10 cellular contexts compared by ENCODE assay signal in the genomic region with DNA sequence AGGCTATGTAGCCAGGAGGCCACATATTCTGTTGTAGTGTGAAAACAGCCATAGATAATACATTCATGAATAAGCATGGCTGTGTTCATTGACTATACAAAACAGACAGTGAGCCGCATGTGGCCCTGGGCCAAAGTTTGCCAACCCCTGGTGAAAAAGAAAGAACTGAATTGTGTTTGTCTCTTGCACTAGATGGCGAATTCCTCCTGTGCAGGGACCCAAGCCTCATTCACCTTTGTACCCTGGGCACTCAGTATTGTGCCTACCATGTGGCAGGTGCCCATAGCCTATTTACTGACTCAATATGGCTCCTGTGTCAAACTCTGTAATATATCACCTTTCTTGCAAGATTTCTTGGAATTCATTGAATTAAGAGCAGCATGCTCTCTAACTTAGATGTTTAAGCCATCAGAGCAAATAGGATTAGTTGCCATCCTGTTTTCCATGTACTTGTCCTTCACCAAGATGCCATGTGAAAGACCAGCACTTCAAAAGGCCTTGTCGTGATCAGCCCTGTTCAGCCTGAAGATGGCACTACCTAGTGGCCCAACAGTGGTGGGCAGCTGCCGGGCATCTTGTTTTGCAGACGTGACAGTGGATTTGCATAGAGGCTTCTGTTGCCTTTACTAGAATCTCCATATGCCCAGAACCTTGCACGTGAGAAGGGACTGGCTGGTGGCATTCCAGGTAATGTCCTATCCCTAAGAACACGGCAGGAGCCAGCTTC. TPM values are rescaled to one million over a fixed set of nuclear protein-coding genes. Genes with fewer than 3 reads are reported as not detected.
DNase-seq lines count a peak whose midpoint lies in the region; ATAC-seq and TF ChIP-seq lines count a peak whose summit lies in the region.
"Had no signal": no experiment of that assay in that cellular context is flagged by ENCODE, and none has a peak within 500 bp of the region (broad histone marks: within the 10 kb centered on the region; RNA-seq: fewer than 3 reads in every experiment).

No MANE protein-coding gene starts in this region.

- no peaks in the 10 kb centered on the region for H3K9me3 Mint-ChIP-seq in activated T-helper 2 cell treated with anti-CD3 and anti-CD28 coated beads, Interferon-gamma antibody, Interleukin-2, Interleukin-4, amounts not matched to agents 10 μg/mL and 5 μg/mL and 100 μg/mL, durations not matched to agents 14 hours and 24 hours and 36 hours

- intact Hi-C loops in HCT116 (cut with micrococcal nuclease): loop anchor here (1.0 to 2.0 kb wide), 4 partner anchors 45 to 322 kb away; no protein-coding TSS in a partner anchor
- intact Hi-C loops in activated T-helper 2 cell treated with anti-CD3 and anti-CD28 coated beads, Interferon-gamma antibody, Interleukin-2, Interleukin-4, amounts not matched to agents 10 μg/mL and 5 μg/mL and 100 μg/mL, durations not matched to agents 14 hours and 24 hours and 36 hours (cut with micrococcal nuclease): loop anchor here (1.0 kb wide), 1 partner anchor 164 kb away; no protein-coding TSS in a partner anchor

- H3K36me3 Mint-ChIP-seq in activated T-helper 2 cell treated with anti-CD3 and anti-CD28 coated beads, Interferon-gamma antibody, Interleukin-2, Interleukin-4, amounts not matched to agents 10 μg/mL and 5 μg/mL and 100 μg/mL, durations not matched to agents 14 hours and 24 hours and 36 hours (ENCODE audit: low read depth): no peaks in the 10 kb centered on the region

- CTCF ChIA-PET in HCT116 (lab: Charles Lee): no interaction called here

- no peak overlapping the region for H3K9ac ChIP-seq in HCT116 (ENCODE audit: low read length)

- H3K4me1 Mint-ChIP-seq in activated T-helper 2 cell treated with anti-CD3 and anti-CD28 coated beads, Interferon-gamma antibody, Interleukin-2, Interleukin-4, amounts not matched to agents 10 μg/mL and 5 μg/mL and 100 μg/mL, durations not matched to agents 14 hours and 24 hours and 36 hours (ENCODE audit: low read depth): peaks cover 7% of the 10 kb centered on the region

- H3K4me3 Mint-ChIP-seq in activated T-helper 2 cell treated with anti-CD3 and anti-CD28 coated beads, Interferon-gamma antibody, Interleukin-2, Interleukin-4, amounts not matched to agents 10 μg/mL and 5 μg/mL and 100 μg/mL, durations not matched to agents 14 hours and 24 hours and 36 hours (ENCODE audit: low read depth): no peak overlapping the region

- H3K27me3 ChIP-seq in HCT116 (ENCODE audit: insufficient read depth, low read length): no peaks in the 10 kb centered on the region
- no peaks in the 10 kb centered on the region for H3K27me3 ChIP-seq in hepatocyte

- H3K4me1 ChIP-seq in HCT116 (ENCODE audit: control insufficient read depth in 1 of 2, insufficient read depth in 2 of 2, low read length in 2 of 2): no peaks in the 10 kb centered on the region
- peaks cover 13% of the 10 kb centered on the region for H3K4me1 ChIP-seq in hepatocyte (ENCODE audit: insufficient read depth)

- H3K4me3 ChIP-seq in HCT116 (replicated peaks in 1 of 2; ENCODE audit: low read depth in 1 of 2, low read length in 2 of 2) (no peak overlapping the region), hepatocyte (no peak overlapping the region)
- H3K4me3 ChIP-seq: left ventricle myocardium inferior had no signal

- peak; percentile 9 to 34 (median 19); a peak in 3 of 6 replicates for TF ChIP-seq CTCF in HCT116 (IDR thresholded peaks at IDR 0.05 in 2 of 3, conservative IDR thresholded peaks at IDR 0.05 in 1 of 3; ENCODE audit: borderline replicate concordance in 1 of 3, insufficient read depth in 1 of 3, low read depth in 2 of 3, low read length in 2 of 3)
- no peak for TF ChIP-seq CTCF in hepatocyte (IDR thresholded peaks at IDR 0.05; ENCODE audit: poor library complexity)

- H3K27ac ChIP-seq in HCT116 (ENCODE audit: low read depth, low read length) (no peak overlapping the region), hepatocyte (peak overlapping the region; percentile 19)
- H3K27ac ChIP-seq: left ventricle myocardium inferior had no signal

- H3K27ac Mint-ChIP-seq in activated T-helper 2 cell treated with anti-CD3 and anti-CD28 coated beads, Interferon-gamma antibody, Interleukin-2, Interleukin-4, amounts not matched to agents 10 μg/mL and 5 μg/mL and 100 μg/mL, durations not matched to agents 14 hours and 24 hours and 36 hours: no peak overlapping the region

- WGBS in hepatocyte (ENCODE audit: low lambda C conversion rate, missing lambda C conversion rate): 90% methylated on average over 7 of the region's 7 CpGs

- no peak for TF ChIP-seq POLR2A in HCT116 (IDR thresholded peaks at IDR 0.05; ENCODE audit: borderline replicate concordance, extremely low read depth, insufficient read depth, insufficient read length)

- H3K79me2 ChIP-seq in HCT116 (ENCODE audit: insufficient read depth, low read length) (peaks cover 10% of the 10 kb centered on the region; the same call in 1 of the 2 replicates), hepatocyte (peaks cover 23% of the 10 kb centered on the region)

- H3K9me3 ChIP-seq in HCT116 (ENCODE audit: control insufficient read depth in 1 of 2, insufficient read depth in 1 of 2, low read depth in 1 of 2, low read length in 2 of 2) (no peaks in the 10 kb centered on the region), hepatocyte (ENCODE audit: low read depth) (no peaks in the 10 kb centered on the region)

- H3K9me2 ChIP-seq in HCT116 (ENCODE audit: insufficient read depth): no peaks in the 10 kb centered on the region
- no peaks in the 10 kb centered on the region for H3K9me2 ChIP-seq in hepatocyte (replicated peaks; ENCODE audit: insufficient read depth)

- RAD21 ChIA-PET in HCT116 (lab: Charles Lee; ENCODE audit: low non-redundant PET in 1 of 2, low total read pairs in 2 of 2, uncharacterized antibody in 2 of 2, unreplicated experiment in 2 of 2): no interaction called here

- peak; percentile 33; the same call in 1 of the 2 replicates for TF ChIP-seq RAD21 in HCT116 (IDR thresholded peaks at IDR 0.05; ENCODE audit: low read depth)

- no peak overlapping the region for H2AFZ ChIP-seq in HCT116 (ENCODE audit: low read depth, low read length, poor library complexity, severe bottlenecking)
- H2AFZ ChIP-seq in hepatocyte: no peak overlapping the region

- no peak overlapping the region for H3K4me2 ChIP-seq in HCT116 (ENCODE audit: low read length)
- no peak overlapping the region for H3K4me2 ChIP-seq in hepatocyte

- H3K27me3 Mint-ChIP-seq in activated T-helper 2 cell treated with anti-CD3 and anti-CD28 coated beads, Interferon-gamma antibody, Interleukin-2, Interleukin-4, amounts not matched to agents 10 μg/mL and 5 μg/mL and 100 μg/mL, durations not matched to agents 14 hours and 24 hours and 36 hours (ENCODE audit: low read depth): no peaks in the 10 kb centered on the region

- H3K36me3 ChIP-seq in HCT116 (ENCODE audit: control insufficient read depth in 1 of 2, insufficient read depth in 2 of 2, low read length in 2 of 2) (no peaks in the 10 kb centered on the region), hepatocyte (replicated peaks; ENCODE audit: insufficient read depth, low read depth) (no peaks in the 10 kb centered on the region)
- H3K36me3 ChIP-seq: left ventricle myocardium inferior had no signal

- BruUV-seq in HCT116 (replicated peaks; lab: Mats Ljungman, UMichigan): no TSS peak

- peak; percentile 40 for DNase-seq in 8988T
- DNase-seq in HCT116 (ENCODE audit: low read depth, low spot score): no peak
- DNase-seq in SHP77 (lab: John Stamatoyannopoulos, UW): peak; percentile 25 to 43
- no peak for DNase-seq in hepatocyte (ENCODE audit: low spot score)
- DNase-seq in KBM-7: no peak
- DNase-seq in activated T-helper 2 cell treated with anti-CD3 and anti-CD28 coated beads, Interferon-gamma antibody, Interleukin-2, Interleukin-4, amounts not matched to agents 10 μg/mL and 5 μg/mL and 100 μg/mL, durations not matched to agents 14 hours and 24 hours and 36 hours (ENCODE audit: low spot score): no peak
- DNase-seq: activated CD4-positive, alpha-beta T cell treated with anti-CD3 and anti-CD28 coated beads, Interleukin-2, amount 50 U/mL, for 48 hours; left ventricle myocardium inferior had no signal

- ATAC-seq in HCT116 (peak; percentile 45; the same call in 1 of the 2 replicates), HG02759 (IDR thresholded peaks at IDR 0.05; ENCODE audit: unreplicated experiment) (no peak), GM19328 (IDR thresholded peaks at IDR 0.05; ENCODE audit: unreplicated experiment) (no peak)

- POLR2A ChIA-PET in HCT116 (lab: Charles Lee): no interaction called here

- H4K20me1 ChIP-seq in HCT116 (ENCODE audit: insufficient read depth) (no peaks in the 10 kb centered on the region), hepatocyte (ENCODE audit: insufficient read depth, poor library complexity, severe bottlenecking) (no peaks in the 10 kb centered on the region)

- in situ Hi-C loops in KBM-7 (cut with MboI; ENCODE audit: low pct_unique_long_range_greater_than_20kb, low sequenced_read_pairs): no loop called here

TF ChIP-seq in HCT116, 20 proteins besides CTCF, POLR2A, EP300 and RAD21:
- no peak for TF ChIP-seq ZFX (IDR thresholded peaks at IDR 0.05)

RNA-seq across cellular contexts. Expression of a gene that starts 50.9 kb away (rescaled TPM):
- total RNA-seq in HCT116 (2021; ENCODE audit: unreplicated experiment): 62.6 TPM
- polyA plus RNA-seq in HCT116 (2012): 86.2 and 89.9 TPM in 2 replicates
- total RNA-seq in hepatocyte: 6.1 and 11.4 TPM in 2 replicates
- 62.5 and 63.0 TPM in 2 replicates for polyA plus RNA-seq in hepatocyte
- total RNA-seq in activated T-helper 2 cell treated with anti-CD3 and anti-CD28 coated beads, Interferon-gamma antibody, Interleukin-2, Interleukin-4, amounts not matched to agents 10 μg/mL and 5 μg/mL and 100 μg/mL, durations not matched to agents 14 hours and 24 hours and 36 hours: 60.0 and 60.9 TPM in 2 replicates

Comparison
In these comparisons a context has a peak if more than half of its experiments do, and no peak if none do; other contexts are left out.
1. DNase-seq: peak in 8988T (single experiment) and SHP77 (2 of 2); none in HCT116 (single experiment), hepatocyte (single experiment), KBM-7 (single experiment) and activated T-helper 2 cell treated with anti-CD3 and anti-CD28 coated beads, Interferon-gamma antibody, Interleukin-2, Interleukin-4, amounts not matched to agents 10 μg/mL and 5 μg/mL and 100 μg/mL, durations not matched to agents 14 hours and 24 hours and 36 hours (single experiment).